ENCODE assay signal across 11 cellular contexts in the genomic region with DNA sequence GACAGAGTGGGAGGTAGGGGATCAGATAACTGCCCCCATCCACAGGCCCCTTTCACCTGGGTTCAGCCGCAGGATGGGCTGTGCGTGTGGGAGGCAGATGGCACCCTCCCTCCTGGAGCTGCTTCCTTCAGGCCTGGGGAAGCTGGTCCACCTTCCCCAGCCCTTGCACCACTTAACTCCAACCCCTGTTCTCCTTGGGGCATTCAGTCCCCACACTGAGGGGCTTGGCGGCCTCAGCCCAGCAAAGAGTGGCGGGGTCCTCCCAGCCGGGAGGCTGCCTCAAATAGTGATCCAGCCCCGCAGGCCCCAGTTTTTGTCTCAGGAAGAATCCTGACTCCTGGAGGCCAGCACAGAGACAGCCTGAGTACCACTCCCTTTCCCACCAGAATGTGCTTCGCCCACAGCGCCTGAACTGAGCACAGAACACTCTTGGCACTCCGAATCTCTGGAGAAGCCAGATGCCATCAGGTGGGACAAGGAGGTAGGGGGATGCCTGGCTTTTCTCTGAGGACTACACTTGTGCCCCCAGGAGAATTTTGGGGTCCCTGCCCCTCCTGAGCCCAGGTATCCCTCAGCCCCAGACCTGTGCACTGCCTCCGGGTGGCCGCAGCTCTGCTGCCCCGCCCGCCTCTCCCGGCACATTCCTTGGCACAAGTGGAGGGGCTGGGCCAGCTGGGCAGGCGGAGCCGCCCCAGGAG. TPM values are rescaled to one million over a fixed set of nuclear protein-coding genes. Genes with fewer than 3 reads are reported as not detected.
DNase-seq lines count a peak whose midpoint lies in the region; ATAC-seq and TF ChIP-seq lines count a peak whose summit lies in the region.
"Had no signal": no experiment of that assay in that cellular context is flagged by ENCODE, and none has a peak within 500 bp of the region (broad histone marks: within the 10 kb centered on the region; RNA-seq: fewer than 3 reads in every experiment).

No MANE protein-coding gene starts in this region.

- H3K9ac ChIP-seq in BLaER1: no peak overlapping the region

- H3K4me3 Mint-ChIP-seq in central memory CD8-positive, alpha-beta T cell: peak overlapping the region; percentile 36
- no peak overlapping the region for H3K4me3 Mint-ChIP-seq in nephron progenitor cell
- H3K4me3 Mint-ChIP-seq: dendritic cell treated with granulocyte-macrophage colony-stimulating factor and Interleukin-4, amounts not matched to agents 40 ng/mL and 50 ng/mL, for 4 days had no signal

- DNase-seq in H7 (peak; percentile 73), nephron progenitor cell (no peak), islet precursor cell (no peak), OCI-M2 (lab: John Stamatoyannopoulos, UW; ENCODE audit: unreplicated experiment) (no peak), NCI-H1092 (lab: John Stamatoyannopoulos, UW) (no peak)
- DNase-seq in central memory CD8-positive, alpha-beta T cell (ENCODE audit: low spot score in 2 of 2): no peak
- DNase-seq: activated naive CD4-positive, alpha-beta T cell had no signal

- H3K27ac Mint-ChIP-seq in central memory CD8-positive, alpha-beta T cell (ENCODE audit: low read depth): peak overlapping the region; percentile 82
- H3K27ac Mint-ChIP-seq in nephron progenitor cell: peak overlapping the region; percentile 66
- H3K27ac Mint-ChIP-seq: dendritic cell treated with granulocyte-macrophage colony-stimulating factor and Interleukin-4, amounts not matched to agents 40 ng/mL and 50 ng/mL, for 4 days had no signal

- peaks cover 49% of the 10 kb centered on the region for H3K36me3 ChIP-seq in BLaER1
- H3K36me3 ChIP-seq in H7 (replicated peaks; ENCODE audit: control insufficient read depth, insufficient read depth, low read length): peaks cover 16% of the 10 kb centered on the region

- peaks cover 15% of the 10 kb centered on the region for H3K4me1 Mint-ChIP-seq in central memory CD8-positive, alpha-beta T cell
- peaks cover 30% of the 10 kb centered on the region for H3K4me1 Mint-ChIP-seq in nephron progenitor cell

- peaks cover 23% of the 10 kb centered on the region for H3K27me3 ChIP-seq in BLaER1
- no peaks in the 10 kb centered on the region for H3K27me3 ChIP-seq in H7 (ENCODE audit: control insufficient read depth, insufficient read depth, low read length)

- H4K20me1 ChIP-seq in BLaER1: peaks cover 93% of the 10 kb centered on the region

- H3K9me3 ChIP-seq in BLaER1: no peaks in the 10 kb centered on the region

- peaks cover 18% of the 10 kb centered on the region for H3K36me3 Mint-ChIP-seq in central memory CD8-positive, alpha-beta T cell (ENCODE audit: insufficient read depth)
- peaks cover 6% of the 10 kb centered on the region for H3K36me3 Mint-ChIP-seq in nephron progenitor cell (ENCODE audit: low read depth)

- no peak overlapping the region for H3K4me3 ChIP-seq in BLaER1
- H3K4me3 ChIP-seq in H7 (ENCODE audit: insufficient read depth, low read depth, low read length): no peak overlapping the region

- peaks cover 37% of the 10 kb centered on the region for H3K4me1 ChIP-seq in BLaER1

- no peak for TF ChIP-seq CTCF in nephron progenitor cell (IDR thresholded peaks at IDR 0.05)

- ATAC-seq in central memory CD8-positive, alpha-beta T cell (replicated peaks; ENCODE audit: extremely low read depth, poor library complexity, severe bottlenecking): no peak
- no peak for ATAC-seq in HG03442 (IDR thresholded peaks at IDR 0.05; ENCODE audit: unreplicated experiment)
- ATAC-seq: activated CD4-positive, CD25-positive, alpha-beta regulatory T cell treated with anti-CD3 and anti-CD28 coated beads, Interleukin-2, amount 50 U/mL, for 24 hours had no signal

- H3K4me2 ChIP-seq in BLaER1: peak overlapping the region; percentile 99

- no peaks in the 10 kb centered on the region for H3K9me3 Mint-ChIP-seq in central memory CD8-positive, alpha-beta T cell
- H3K9me3 Mint-ChIP-seq in nephron progenitor cell: no peaks in the 10 kb centered on the region
- H3K9me3 Mint-ChIP-seq: dendritic cell treated with granulocyte-macrophage colony-stimulating factor and Interleukin-4, amounts not matched to agents 40 ng/mL and 50 ng/mL, for 4 days had no signal

- H3K27me3 Mint-ChIP-seq in central memory CD8-positive, alpha-beta T cell: no peaks in the 10 kb centered on the region
- peaks cover 3% of the 10 kb centered on the region for H3K27me3 Mint-ChIP-seq in nephron progenitor cell (ENCODE audit: low read depth, poor library complexity)

- H3K27ac ChIP-seq in BLaER1: no peak overlapping the region; the same call in 1 of the 2 replicates

RNA-seq across cellular contexts. Expression of gene PAQR6, which starts 0.9 kb away (rescaled TPM):
- total RNA-seq in H7 (2014; rRNA removed; shearing (Covaris generic)): 6.1 and 11.5 TPM in 2 replicates

RNA-seq across cellular contexts. Expression of gene BGLAP, which starts 4.9 kb away (rescaled TPM):
- 1.4 and 2.7 TPM in 2 replicates for total RNA-seq in H7 (2014; rRNA removed; shearing (Covaris generic))

RNA-seq across cellular contexts. Expression of gene PMF1, which starts 34.1 kb away (rescaled TPM):
- 286 and 290 TPM in 2 replicates for total RNA-seq in H7 (2014; rRNA removed; shearing (Covaris generic))

RNA-seq across cellular contexts. Expression of gene SMG5, which starts 35.7 kb away (rescaled TPM):
- 216 and 232 TPM in 2 replicates for total RNA-seq in H7 (2014; rRNA removed; shearing (Covaris generic))

RNA-seq across cellular contexts. Expression of gene TMEM79, which starts 37.2 kb away (rescaled TPM):
- total RNA-seq in H7 (2014; rRNA removed; shearing (Covaris generic)): 2.3 and 3.1 TPM in 2 replicates
